Comparison of ENCODE assay signal across 1 cellular context in genomic region chr17:63842540-63843386, GRCh38.
TF ChIP-seq lines count a peak whose summit lies in the region.

Gene SMARCD2 (minus strand): TSS chr17:63842685. CDS start chr17:63842674, 11 bp downstream.

TF ChIP-seq in HepG2, 621 proteins besides CTCF, POLR2A, EP300 and RAD21 (continued from another document):
- TF ChIP-seq ZNF326 (CRISPR knock-in tag; IDR thresholded peaks at IDR 0.05; ENCODE audit: borderline replicate concordance) (0 out of 2 replicates have a peak, but pooled peaks have one; percentile 73), ZFY (CRISPR knock-in tag; IDR thresholded peaks at IDR 0.05) (peak; percentile 92), MAFG (CRISPR knock-in tag; IDR thresholded peaks at IDR 0.05) (no peak), ZNF672 (CRISPR knock-in tag; IDR thresholded peaks at IDR 0.05) (peak; percentile 97)
